30 cellular contexts compared by ENCODE assay signal in genomic region chr5:166032601-166033000, GRCh38.
"Had no signal": no experiment of that assay in that cellular context is flagged by ENCODE, and none has a peak within 500 bp of the region (broad histone marks: within the 10 kb centered on the region; RNA-seq: fewer than 3 reads in every experiment).

No MANE protein-coding gene starts in this region.

- H3K9ac ChIP-seq: KMS-11 had no signal

- H3K27me3 ChIP-seq: brain microvascular endothelial cell, MG63, SJSA1 had no signal

- H3K36me3 ChIP-seq: brain microvascular endothelial cell, MG63, SJSA1 had no signal

- ATAC-seq: activated T-cell treated with anti-CD3 and anti-CD28 coated beads, Interleukin-2, amount 50 U/mL, for 72 hours; Panc1; WTC11 had no signal

- H3K27ac ChIP-seq: brain microvascular endothelial cell, KMS-11, SJSA1 had no signal

- H3K4me3 ChIP-seq: MG63, SJSA1 had no signal

- H3K4me2 ChIP-seq: KMS-11 had no signal

- H3K36me3 Mint-ChIP-seq: activated naive CD4-positive, alpha-beta T cell treated with anti-CD3 and anti-CD28 coated beads, Interleukin-2, amount 10 ng/mL, durations not matched to agents 7 days and 5 days; activated naive CD8-positive, alpha-beta T cell treated with anti-CD3 and anti-CD28 coated beads for 36 hours had no signal

- H3K4me3 Mint-ChIP-seq: activated CD4-positive, alpha-beta memory T cell treated with anti-CD3 and anti-CD28 coated beads, Interleukin-2, amount 10 ng/mL, durations not matched to agents 7 days and 5 days; activated naive CD4-positive, alpha-beta T cell treated with anti-CD3 and anti-CD28 coated beads, Interleukin-2, amount 10 ng/mL, durations not matched to agents 7 days and 5 days; activated naive CD8-positive, alpha-beta T cell treated with anti-CD3 and anti-CD28 coated beads for 36 hours; activated T-cell treated with anti-CD3 and anti-CD28 coated beads, Interleukin-2, amount 50 U/mL, for 72 hours; T-helper 1 cell treated with Interleukin-12 subunit alpha and Interleukin-12 subunit beta and Interleukin-4 antibody, amounts not matched to agents 30 μg/mL and 1 μg/mL, for 36 hours; WTC11 had no signal

- H3K27me3 Mint-ChIP-seq: activated CD4-positive, alpha-beta memory T cell treated with anti-CD3 and anti-CD28 coated beads, Interleukin-2, amount 10 ng/mL, durations not matched to agents 7 days and 5 days; activated naive CD4-positive, alpha-beta T cell treated with anti-CD3 and anti-CD28 coated beads, Interleukin-2, amount 10 ng/mL, durations not matched to agents 7 days and 5 days; activated naive CD8-positive, alpha-beta T cell treated with anti-CD3 and anti-CD28 coated beads for 36 hours had no signal

- H3K4me1 Mint-ChIP-seq: activated CD4-positive, alpha-beta memory T cell treated with anti-CD3 and anti-CD28 coated beads, Interleukin-2, amount 10 ng/mL, durations not matched to agents 7 days and 5 days; activated naive CD4-positive, alpha-beta T cell treated with anti-CD3 and anti-CD28 coated beads, Interleukin-2, amount 10 ng/mL, durations not matched to agents 7 days and 5 days; activated naive CD8-positive, alpha-beta T cell treated with anti-CD3 and anti-CD28 coated beads for 36 hours had no signal

- H3K4me1 ChIP-seq: SJSA1 had no signal

- H3K27ac Mint-ChIP-seq: activated CD4-positive, alpha-beta memory T cell treated with anti-CD3 and anti-CD28 coated beads, Interleukin-2, amount 10 ng/mL, durations not matched to agents 7 days and 5 days; activated naive CD4-positive, alpha-beta T cell treated with anti-CD3 and anti-CD28 coated beads, Interleukin-2, amount 10 ng/mL, durations not matched to agents 7 days and 5 days; activated naive CD8-positive, alpha-beta T cell treated with anti-CD3 and anti-CD28 coated beads for 36 hours; activated T-cell treated with anti-CD3 and anti-CD28 coated beads, Interleukin-2, amount 50 U/mL, for 72 hours; activated T-helper 2 cell treated with anti-CD3 and anti-CD28 coated beads, Interferon-gamma antibody, Interleukin-2, Interleukin-4, amounts not matched to agents 10 μg/mL and 5 μg/mL and 100 μg/mL, durations not matched to agents 14 hours and 24 hours and 36 hours; T-helper 1 cell treated with Interleukin-12 subunit alpha and Interleukin-12 subunit beta and Interleukin-4 antibody, amounts not matched to agents 30 μg/mL and 1 μg/mL, for 36 hours; WTC11 had no signal

- DNase-seq: activated CD4-positive, alpha-beta memory T cell treated with anti-CD3 and anti-CD28 coated beads, Interleukin-2, amount 10 ng/mL, durations not matched to agents 7 days and 5 days; activated CD4-positive, alpha-beta T cell treated with anti-CD3 and anti-CD28 coated beads for 1 hour; activated CD4-positive, alpha-beta T cell treated with anti-CD3 and anti-CD28 coated beads, Interleukin-2, amount 50 U/mL, for 1 hour; activated gamma-delta T cell treated with Interleukin-2 at 50 U/mL for 16 hours; activated naive CD4-positive, alpha-beta T cell treated with anti-CD3 and anti-CD28 coated beads, Interleukin-2, amount 10 ng/mL, durations not matched to agents 7 days and 5 days; activated naive CD8-positive, alpha-beta T cell treated with anti-CD3 and anti-CD28 coated beads for 36 hours; activated T-cell treated with anti-CD3 and anti-CD28 coated beads for 4 hours; activated T-cell treated with anti-CD3 and anti-CD28 coated beads, Interleukin-2, amount 50 U/mL, for 72 hours; brain microvascular endothelial cell; central memory CD4-positive, alpha-beta T cell; IMR-90; MG63; NCI-H1105; NCI-H1436; NCI-H1694 treated with DMSO at 0.1 percent for 48 hours; NCI-H2029 treated with DMSO at 0.1 percent for 48 hours; NCI-H345; NCI-H510A; NCI-H526 treated with DMSO at 0.1 percent for 48 hours; NCI-H82; NK-92 treated with Interleukin-12 subunit alpha and Interleukin-12 subunit beta, amount 100 ng/mL, for 24 hours; OCI-M1; RPMI8226; SHP77 had no signal

- H3K9me3 ChIP-seq: MG63 had no signal
